8 cellular contexts compared by ENCODE assay signal in genomic region chr5:372911-373709, GRCh38. TPM values are rescaled to one million over a fixed set of nuclear protein-coding genes. Genes with fewer than 3 reads are reported as not detected.
A peak's percentile ranks its signal among the peaks of the same experiment; 100 is the strongest.
DNase-seq lines count a peak whose midpoint lies in the region; ATAC-seq and TF ChIP-seq lines count a peak whose summit lies in the region.

No MANE protein-coding gene starts in this region.

- H3K4me2 ChIP-seq in BLaER1, result peak overlapping the region; percentile 96

- H3K27ac Mint-ChIP-seq in chondrocyte (ENCODE audit: unreplicated experiment), result peak overlapping the region; percentile 74

- H3K4me1 ChIP-seq in BLaER1, result peaks cover 90% of the 10 kb centered on the region

- H3K27ac ChIP-seq in BLaER1, result no peak overlapping the region; the same call in 1 of the 2 replicates

- no peaks in the 10 kb centered on the region for H3K36me3 ChIP-seq in BLaER1

- peaks cover 2% of the 10 kb centered on the region for H3K36me3 Mint-ChIP-seq in chondrocyte (ENCODE audit: low read depth)

- ATAC-seq in GM18868 (IDR thresholded peaks at IDR 0.05; ENCODE audit: unreplicated experiment), result peak; percentile 2
- no peak for ATAC-seq in sciatic nerve
- ATAC-seq in GM21619 (IDR thresholded peaks at IDR 0.05; ENCODE audit: unreplicated experiment), result no peak
- no peak for ATAC-seq in GM18867 (IDR thresholded peaks at IDR 0.05; ENCODE audit: unreplicated experiment)

- H3K27me3 ChIP-seq in BLaER1, result peaks cover 32% of the 10 kb centered on the region

- H3K9me3 Mint-ChIP-seq in chondrocyte (ENCODE audit: low read depth), result no peaks in the 10 kb centered on the region

- H3K4me3 ChIP-seq in BLaER1, result peak overlapping the region; percentile 60

- H3K4me1 Mint-ChIP-seq in chondrocyte (ENCODE audit: low read depth), result peaks cover 48% of the 10 kb centered on the region

- DNase-seq in MV-4-11 (lab: John Stamatoyannopoulos, UW), result peak; percentile 27
- peak; percentile 94 for DNase-seq in chondrocyte (ENCODE audit: low spot score)
- DNase-seq in sciatic nerve (ENCODE audit: low spot score), result peak; percentile 56
- no peak for DNase-seq in HK-2 (ENCODE audit: unreplicated experiment)

- no peaks in the 10 kb centered on the region for H3K9me3 ChIP-seq in BLaER1

- intact Hi-C loops in sciatic nerve (cut with DNase I), result no loop called here

- H4K20me1 ChIP-seq in BLaER1, result peaks cover 9% of the 10 kb centered on the region; the same call in 1 of the 2 replicates

- H3K9ac ChIP-seq in BLaER1, result peak overlapping the region; percentile 42; the same call in 1 of the 2 replicates

- H3K4me3 Mint-ChIP-seq in chondrocyte (ENCODE audit: unreplicated experiment), result no peak overlapping the region

- H3K27me3 Mint-ChIP-seq in chondrocyte (ENCODE audit: low read depth), result no peaks in the 10 kb centered on the region

- no peak for TF ChIP-seq CTCF in chondrocyte (IDR thresholded peaks at IDR 0.05)

RNA-seq across cellular contexts. Expression of gene AHRR, which starts 51.6 kb away (rescaled TPM):
- total RNA-seq in chondrocyte (9.3 to 17.3 TPM (median 13.4 TPM) in 3 replicates), sciatic nerve (5.1 TPM)
